ENCODE assay signal across 27 cellular contexts in the genomic region with DNA sequence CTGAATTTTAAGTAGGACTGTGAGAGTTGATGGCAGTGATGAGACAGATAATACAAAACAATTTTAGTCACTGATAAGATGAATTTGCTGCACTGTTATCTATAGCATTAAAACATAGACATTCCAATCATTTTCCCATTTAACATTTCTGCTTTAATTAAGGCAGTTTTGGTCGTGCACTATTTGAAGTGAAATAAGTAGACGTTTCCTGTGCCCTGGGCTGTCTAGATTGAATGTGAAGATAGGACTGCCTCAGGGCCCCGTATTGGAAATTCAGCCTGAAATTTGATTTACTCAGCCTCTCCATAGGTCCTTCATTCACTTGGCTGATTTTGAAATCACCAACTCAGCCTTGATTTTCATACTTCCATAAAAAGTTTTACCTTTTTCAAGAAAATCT. TPM values are rescaled to one million over a fixed set of nuclear protein-coding genes. Genes with fewer than 3 reads are reported as not detected.
A peak's percentile ranks its signal among the peaks of the same experiment; 100 is the strongest.
DNase-seq lines count a peak whose midpoint lies in the region; ATAC-seq and TF ChIP-seq lines count a peak whose summit lies in the region.
"Had no signal": no experiment of that assay in that cellular context is flagged by ENCODE, and none has a peak within 500 bp of the region (broad histone marks: within the 10 kb centered on the region; RNA-seq: fewer than 3 reads in every experiment).

No MANE protein-coding gene starts in this region.

- H3K36me3 Mint-ChIP-seq in CD4-positive, CD25-positive, alpha-beta regulatory T cell, result peaks cover 30% of the 10 kb centered on the region
- H3K36me3 Mint-ChIP-seq in T-helper 17 cell (ENCODE audit: low read depth) (peaks cover 2% of the 10 kb centered on the region), osteocyte (ENCODE audit: unreplicated experiment) (peaks cover 7% of the 10 kb centered on the region), neural progenitor cell (peaks cover 15% of the 10 kb centered on the region)

- POLR2A ChIA-PET in HEK293 (lab: Yijun Ruan, JAX), result no interaction called here

- H3K27me3 Mint-ChIP-seq in CD4-positive, CD25-positive, alpha-beta regulatory T cell, result no peaks in the 10 kb centered on the region
- no peaks in the 10 kb centered on the region for H3K27me3 Mint-ChIP-seq in T-helper 17 cell
- H3K27me3 Mint-ChIP-seq in osteocyte (ENCODE audit: unreplicated experiment), result no peaks in the 10 kb centered on the region
- no peaks in the 10 kb centered on the region for H3K27me3 Mint-ChIP-seq in neural progenitor cell (ENCODE audit: insufficient read depth, low read depth)
- H3K27me3 Mint-ChIP-seq: activated naive CD4-positive, alpha-beta T cell treated with anti-CD3 and anti-CD28 coated beads, Interleukin-2, amount 50 U/mL, for 24 hours; T-cell had no signal

- H3K9me3 Mint-ChIP-seq in CD4-positive, CD25-positive, alpha-beta regulatory T cell, result no peaks in the 10 kb centered on the region
- H3K9me3 Mint-ChIP-seq in osteocyte (ENCODE audit: unreplicated experiment) (no peaks in the 10 kb centered on the region), neural progenitor cell (no peaks in the 10 kb centered on the region)
- H3K9me3 Mint-ChIP-seq: activated naive CD4-positive, alpha-beta T cell treated with anti-CD3 and anti-CD28 coated beads, Interleukin-2, amount 50 U/mL, for 24 hours; CD14-positive monocyte; T-cell had no signal

- CTCF ChIA-PET in HEK293 (lab: Yijun Ruan, JAX), result no interaction called here

- peak overlapping the region; percentile 21 for H3K4me3 ChIP-seq in CD4-positive, CD25-positive, alpha-beta regulatory T cell (ENCODE audit: low read depth, low read length)
- H3K4me3 ChIP-seq in HEK293 (ENCODE audit: low read depth, low read length) (no peak overlapping the region), neural progenitor cell (no peak overlapping the region), gastroesophageal sphincter (no peak overlapping the region)
- H3K4me3 ChIP-seq: HAP-1, vagina had no signal

- no peak for TF ChIP-seq POLR2A in gastroesophageal sphincter (IDR thresholded peaks at IDR 0.05)

- no peak for TF ChIP-seq CTCF in HEK293 (tag by site-specific recombination; IDR thresholded peaks at IDR 0.05)
- no peak for TF ChIP-seq CTCF in osteocyte (IDR thresholded peaks at IDR 0.05)
- TF ChIP-seq CTCF in neural progenitor cell (IDR thresholded peaks at IDR 0.05), result no peak
- no peak for TF ChIP-seq CTCF in gastroesophageal sphincter (IDR thresholded peaks at IDR 0.05)

- H3K27ac Mint-ChIP-seq in CD4-positive, CD25-positive, alpha-beta regulatory T cell, result peak overlapping the region in 2 of 3 donors; percentile 76 to 81
- no peak overlapping the region for H3K27ac Mint-ChIP-seq in T-helper 17 cell
- H3K27ac Mint-ChIP-seq in osteocyte (ENCODE audit: unreplicated experiment), result peak overlapping the region; percentile 56
- H3K27ac Mint-ChIP-seq in neural progenitor cell, result no peak overlapping the region
- H3K27ac Mint-ChIP-seq: activated naive CD4-positive, alpha-beta T cell treated with anti-CD3 and anti-CD28 coated beads, Interleukin-2, amount 50 U/mL, for 24 hours; CD14-positive monocyte had no signal

- H3K36me3 ChIP-seq in CD4-positive, CD25-positive, alpha-beta regulatory T cell (ENCODE audit: control insufficient read depth, insufficient read depth, low read length), result peaks cover 14% of the 10 kb centered on the region
- H3K36me3 ChIP-seq in HEK293 (ENCODE audit: control insufficient read depth in 2 of 2, insufficient read depth in 1 of 2, low read length in 2 of 2) (peaks cover 0 to 10% of the 10 kb centered on the region in 2 experiments; a peak in 1 of 3 replicates), neural progenitor cell (no peaks in the 10 kb centered on the region), gastroesophageal sphincter (peaks cover 0 to 5% of the 10 kb centered on the region in 2 donors)
- H3K36me3 ChIP-seq: vagina had no signal

- no peaks in the 10 kb centered on the region for H3K9me3 ChIP-seq in CD4-positive, CD25-positive, alpha-beta regulatory T cell (ENCODE audit: control insufficient read depth in 2 of 2, low read length in 2 of 2)
- H3K9me3 ChIP-seq in HEK293 (ENCODE audit: control insufficient read depth, insufficient read depth, low read depth, low read length) (no peaks in the 10 kb centered on the region), T-helper 17 cell (ENCODE audit: control insufficient read depth, low read length, poor library complexity, severe bottlenecking) (no peaks in the 10 kb centered on the region), neural progenitor cell (ENCODE audit: low read depth) (no peaks in the 10 kb centered on the region), gastroesophageal sphincter (no peaks in the 10 kb centered on the region)
- H3K9me3 ChIP-seq: HAP-1, vagina had no signal

- no peak overlapping the region for H3K27ac ChIP-seq in CD4-positive, CD25-positive, alpha-beta regulatory T cell (ENCODE audit: insufficient read depth, low read length, poor library complexity, severe bottlenecking)
- no peak overlapping the region for H3K27ac ChIP-seq in HEK293 (ENCODE audit: extremely low read depth, low read depth, low read length)
- no peak overlapping the region for H3K27ac ChIP-seq in neural progenitor cell
- H3K27ac ChIP-seq in gastroesophageal sphincter, result no peak overlapping the region
- H3K27ac ChIP-seq: vagina had no signal

- peaks cover 95% of the 10 kb centered on the region for H4K20me1 ChIP-seq in neural progenitor cell (ENCODE audit: low read depth)

- no peaks in the 10 kb centered on the region for H3K27me3 ChIP-seq in CD4-positive, CD25-positive, alpha-beta regulatory T cell (ENCODE audit: control insufficient read depth, insufficient read depth, low read length)
- H3K27me3 ChIP-seq in neural progenitor cell, result no peaks in the 10 kb centered on the region
- H3K27me3 ChIP-seq in gastroesophageal sphincter, result no peaks in the 10 kb centered on the region
- H3K27me3 ChIP-seq: vagina had no signal

- H3K79me2 ChIP-seq in neural progenitor cell (ENCODE audit: low read depth), result peaks cover 100% of the 10 kb centered on the region

- H2AFZ ChIP-seq in neural progenitor cell (replicated peaks), result no peak overlapping the region

- no peak for ATAC-seq in CD4-positive, CD25-positive, alpha-beta regulatory T cell (ENCODE audit: low read depth in 2 of 2)
- ATAC-seq in T-helper 17 cell (peak; percentile 47), HG03045 (IDR thresholded peaks at IDR 0.05; ENCODE audit: unreplicated experiment) (no peak), GM18870 (IDR thresholded peaks at IDR 0.05; ENCODE audit: unreplicated experiment) (no peak), gastroesophageal sphincter (no peak)
- ATAC-seq: PC-3, right cardiac atrium had no signal

- no peaks in the 10 kb centered on the region for H3F3A ChIP-seq in neural progenitor cell (ENCODE audit: low read depth)

- 20 to 37% methylated on average over 3 of the region's 3 CpGs for WGBS in gastroesophageal sphincter (ENCODE audit: low coverage in 1 of 2), 2 donors

- peaks cover 51 to 87% (median 64%) of the 10 kb centered on the region in 4 donors for H3K4me1 Mint-ChIP-seq in CD4-positive, CD25-positive, alpha-beta regulatory T cell
- H3K4me1 Mint-ChIP-seq in T-helper 17 cell, result peaks cover 61% of the 10 kb centered on the region
- H3K4me1 Mint-ChIP-seq in osteocyte (ENCODE audit: unreplicated experiment), result peaks cover 68% of the 10 kb centered on the region
- H3K4me1 Mint-ChIP-seq in neural progenitor cell, result peaks cover 37% of the 10 kb centered on the region

- H3K4me3 Mint-ChIP-seq in CD4-positive, CD25-positive, alpha-beta regulatory T cell, result peak overlapping the region in 2 of 4 donors; percentile 48 to 73
- no peak overlapping the region for H3K4me3 Mint-ChIP-seq in T-helper 17 cell
- no peak overlapping the region for H3K4me3 Mint-ChIP-seq in osteocyte (ENCODE audit: unreplicated experiment)
- H3K4me3 Mint-ChIP-seq in neural progenitor cell, result no peak overlapping the region
- H3K4me3 Mint-ChIP-seq: activated naive CD4-positive, alpha-beta T cell treated with anti-CD3 and anti-CD28 coated beads, Interleukin-2, amount 50 U/mL, for 24 hours; CD14-positive monocyte had no signal

- peak in 1 of 3 donors; percentile 12 for DNase-seq in CD4-positive, CD25-positive, alpha-beta regulatory T cell
- DNase-seq in T-helper 17 cell, result no peak
- no peak for DNase-seq in osteocyte (ENCODE audit: extremely low spot score, unreplicated experiment)
- no peak for DNase-seq in neural progenitor cell (ENCODE audit: low spot score)
- DNase-seq: activated CD4-positive, alpha-beta T cell treated with anti-CD3 and anti-CD28 coated beads for 48 hours; DMS 273 treated with DMSO at 0.1 percent for 48 hours; foreskin melanocyte; GF-D8; hypothalamus; KG1; MV-4-11; NCI-H187 treated with DMSO at 0.1 percent for 48 hours; NCI-H2227 treated with DMSO at 0.1 percent for 48 hours; nucleus accumbens; PC-3; right cardiac atrium; SHP77; substantia nigra; T-cell had no signal

- H3K4me2 ChIP-seq in neural progenitor cell, result no peak overlapping the region

- no peak for TF ChIP-seq EP300 in gastroesophageal sphincter (IDR thresholded peaks at IDR 0.05)

- H3K4me1 ChIP-seq in CD4-positive, CD25-positive, alpha-beta regulatory T cell (ENCODE audit: control insufficient read depth, insufficient read depth, low read length, poor library complexity, severe bottlenecking), result peaks cover 26% of the 10 kb centered on the region
- H3K4me1 ChIP-seq in HEK293 (ENCODE audit: control insufficient read depth, insufficient read depth, low read length) (peaks cover 14% of the 10 kb centered on the region), neural progenitor cell (peaks cover 4% of the 10 kb centered on the region), gastroesophageal sphincter (peaks cover 0 to 78% (median 16%) of the 10 kb centered on the region in 3 donors)
- H3K4me1 ChIP-seq: HAP-1 had no signal

- no peak overlapping the region for H3K9ac ChIP-seq in neural progenitor cell

TF ChIP-seq in HEK293, 187 proteins besides CTCF, POLR2A, EP300 and RAD21 (continues in another document):
- TF ChIP-seq, protein P1, sequence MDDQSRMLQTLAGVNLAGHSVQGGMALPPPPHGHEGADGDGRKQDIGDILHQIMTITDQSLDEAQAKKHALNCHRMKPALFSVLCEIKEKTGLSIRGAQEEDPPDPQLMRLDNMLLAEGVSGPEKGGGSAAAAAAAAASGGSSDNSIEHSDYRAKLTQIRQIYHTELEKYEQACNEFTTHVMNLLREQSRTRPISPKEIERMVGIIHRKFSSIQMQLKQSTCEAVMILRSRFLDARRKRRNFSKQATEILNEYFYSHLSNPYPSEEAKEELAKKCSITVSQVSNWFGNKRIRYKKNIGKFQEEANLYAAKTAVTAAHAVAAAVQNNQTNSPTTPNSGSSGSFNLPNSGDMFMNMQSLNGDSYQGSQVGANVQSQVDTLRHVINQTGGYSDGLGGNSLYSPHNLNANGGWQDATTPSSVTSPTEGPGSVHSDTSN (CRISPR knock-in tag; IDR thresholded peaks at IDR 0.05), result no peak
- TF ChIP-seq ZBTB17 (tag by site-specific recombination; IDR thresholded peaks at IDR 0.05), result no peak

RNA-seq across cellular contexts. Expression of gene ARID1B, which starts 48.3 kb away (rescaled TPM):
- 186 TPM for total RNA-seq in CD4-positive, CD25-positive, alpha-beta regulatory T cell
- polyA plus RNA-seq in CD4-positive, CD25-positive, alpha-beta regulatory T cell, result 10 to 100 TPM in 3 of 4 donors, 1 to 10 TPM in 1; 9.8 to 17.8 (median 12.2) TPM
- total RNA-seq in T-helper 17 cell, result 100 to 1,000 TPM; 149 to 158 TPM
- total RNA-seq in osteocyte, result 78.1 and 82.7 TPM in 2 replicates
- total RNA-seq in neural progenitor cell (ENCODE audit: low replicate concordance), result 52.8 and 62.1 TPM in 2 replicates
- total RNA-seq in gastroesophageal sphincter, result 100 to 1,000 TPM in 1 of 4 donors, 10 to 100 TPM in 3; 40.0 to 106 (median 79.7) TPM

Comparison
In these comparisons a context has a peak if more than half of its experiments do, and no peak if none do; other contexts are left out.
1. H3K27ac Mint-ChIP-seq: peak in CD4-positive, CD25-positive, alpha-beta regulatory T cell (2 of 3) and osteocyte (single experiment); none in T-helper 17 cell (single experiment) and neural progenitor cell (single experiment).